ENCODE assay signal across 5 cellular contexts in genomic region chr13:94776956-94777355, GRCh38.
"Had no signal": no experiment of that assay in that cellular context is flagged by ENCODE, and none has a peak within 500 bp of the region (broad histone marks: within the 10 kb centered on the region; RNA-seq: fewer than 3 reads in every experiment).

No MANE protein-coding gene starts in this region.

- H3K27ac ChIP-seq: GM23248 had no signal

- DNase-seq: GM23248, GOT3, H7, HCEC 1CT, IMR-90 had no signal

- H2AFZ ChIP-seq: GM23248 had no signal

- H3K9ac ChIP-seq: GM23248 had no signal

- H3K4me3 ChIP-seq: GM23248 had no signal
